Comparison of ENCODE assay signal across 23 cellular contexts in the genomic region with DNA sequence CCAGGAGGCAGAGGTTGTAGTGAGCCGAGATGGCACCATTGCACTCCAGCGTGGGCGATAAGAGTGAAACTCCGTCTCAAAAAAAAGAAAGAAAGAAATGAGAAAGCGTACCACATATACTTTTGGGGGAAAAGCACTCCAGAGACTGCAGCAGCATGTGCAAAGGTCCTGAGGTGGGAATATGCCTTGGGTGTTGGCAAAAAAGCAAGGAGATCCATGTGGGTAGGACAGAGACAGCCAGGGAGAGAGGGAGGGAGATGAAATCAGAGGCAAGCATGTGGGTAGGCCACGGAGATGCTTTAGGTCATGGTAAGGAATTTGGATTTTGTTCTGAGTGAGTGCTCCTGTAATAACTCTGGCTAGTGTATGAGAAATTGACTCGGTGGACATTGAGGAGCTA.
"Had no signal": no experiment of that assay in that cellular context is flagged by ENCODE, and none has a peak within 500 bp of the region (broad histone marks: within the 10 kb centered on the region; RNA-seq: fewer than 3 reads in every experiment).

No MANE protein-coding gene starts in this region.

- H3K4me3 ChIP-seq: left lung, mucosa of descending colon, right lobe of liver, thoracic aorta, tibial nerve, vagina had no signal

- H3K27me3 Mint-ChIP-seq: naive B cell; natural killer cell treated with Interleukin-12 subunit alpha and Interleukin-12 subunit beta and Interleukin-15 and Interleukin-18, amount 100 ng/mL, for 72 hours; stimulated activated naive B cell treated with anti-CD40 and anti-IgM and Interleukin-4, amounts not matched to agents 10 μg/mL and 1 μg/mL and 100 μg/mL, for 72 hours had no signal

- H3K9me3 Mint-ChIP-seq: mesothelial cell of epicardium; naive B cell; natural killer cell treated with Interleukin-12 subunit alpha and Interleukin-12 subunit beta and Interleukin-15 and Interleukin-18, amount 100 ng/mL, for 72 hours; neural crest cell; stimulated activated naive B cell treated with anti-CD40 and anti-IgM and Interleukin-4, amounts not matched to agents 10 μg/mL and 1 μg/mL and 100 μg/mL, for 72 hours; stimulated activated naive CD8-positive, alpha-beta T cell treated with anti-CD3 and anti-CD28 coated beads, Interleukin-15, Interleukin-2, amounts not matched to agents 100 ng/mL and 50 ng/mL, for 24 hours had no signal

- H3K36me3 Mint-ChIP-seq: mesothelial cell of epicardium; naive B cell; natural killer cell treated with Interleukin-12 subunit alpha and Interleukin-12 subunit beta and Interleukin-15 and Interleukin-18, amount 100 ng/mL, for 72 hours; stimulated activated naive B cell treated with anti-CD40 and anti-IgM and Interleukin-4, amounts not matched to agents 10 μg/mL and 1 μg/mL and 100 μg/mL, for 72 hours had no signal

- H3K4me3 Mint-ChIP-seq: mesothelial cell of epicardium; natural killer cell treated with Interleukin-12 subunit alpha and Interleukin-12 subunit beta and Interleukin-15 and Interleukin-18, amount 100 ng/mL, for 72 hours; neural crest cell; stimulated activated naive B cell treated with anti-CD40 and anti-IgM and Interleukin-4, amounts not matched to agents 10 μg/mL and 1 μg/mL and 100 μg/mL, for 72 hours; stimulated activated naive CD8-positive, alpha-beta T cell treated with anti-CD3 and anti-CD28 coated beads, Interleukin-15, Interleukin-2, amounts not matched to agents 100 ng/mL and 50 ng/mL, for 24 hours had no signal

- FAIRE-seq: frontal cortex, keratinocyte, small intestine had no signal

- H3K27ac Mint-ChIP-seq: mesothelial cell of epicardium; progenitor cell of endocrine pancreas; stimulated activated naive B cell treated with anti-CD40 and anti-IgM and Interleukin-4, amounts not matched to agents 10 μg/mL and 1 μg/mL and 100 μg/mL, for 72 hours; stimulated activated naive CD8-positive, alpha-beta T cell treated with anti-CD3 and anti-CD28 coated beads, Interleukin-15, Interleukin-2, amounts not matched to agents 100 ng/mL and 50 ng/mL, for 24 hours had no signal

- DNase-seq: cortex of kidney; left cardiac atrium; left lung; mesenchymal stem cell; mucosa of descending colon; naive B cell; right lobe of liver; small intestine; stimulated activated CD4-positive, alpha-beta T cell treated with anti-CD3 and anti-CD28 coated beads, Interleukin-15, amount 100 ng/mL, for 24 hours; stimulated activated CD4-positive, alpha-beta T cell treated with anti-CD3 and anti-CD28 coated beads, Interleukin-2, amount 100 ng/mL, for 48 hours; stimulated activated naive B cell treated with anti-CD40 and anti-IgM and Interleukin-4, amounts not matched to agents 10 μg/mL and 1 μg/mL and 100 μg/mL, for 72 hours had no signal

- ATAC-seq: left cardiac atrium; left lung; mucosa of descending colon; natural killer cell treated with Interleukin-12 subunit alpha and Interleukin-12 subunit beta and Interleukin-15 and Interleukin-18, amount 100 ng/mL, for 72 hours; right lobe of liver; stimulated activated naive B cell treated with anti-CD40 and anti-IgM and Interleukin-4, amounts not matched to agents 10 μg/mL and 1 μg/mL and 100 μg/mL, for 72 hours had no signal

- H3K27ac ChIP-seq: left lung, neutrophil, parathyroid adenoma, right lobe of liver, thoracic aorta, tibial nerve, vagina had no signal

- H3K9me3 ChIP-seq: left lung, mucosa of descending colon, neutrophil, right lobe of liver, thoracic aorta, tibial nerve, vagina had no signal
